Comparison of ENCODE assay signal across 21 cellular contexts in the genomic region with DNA sequence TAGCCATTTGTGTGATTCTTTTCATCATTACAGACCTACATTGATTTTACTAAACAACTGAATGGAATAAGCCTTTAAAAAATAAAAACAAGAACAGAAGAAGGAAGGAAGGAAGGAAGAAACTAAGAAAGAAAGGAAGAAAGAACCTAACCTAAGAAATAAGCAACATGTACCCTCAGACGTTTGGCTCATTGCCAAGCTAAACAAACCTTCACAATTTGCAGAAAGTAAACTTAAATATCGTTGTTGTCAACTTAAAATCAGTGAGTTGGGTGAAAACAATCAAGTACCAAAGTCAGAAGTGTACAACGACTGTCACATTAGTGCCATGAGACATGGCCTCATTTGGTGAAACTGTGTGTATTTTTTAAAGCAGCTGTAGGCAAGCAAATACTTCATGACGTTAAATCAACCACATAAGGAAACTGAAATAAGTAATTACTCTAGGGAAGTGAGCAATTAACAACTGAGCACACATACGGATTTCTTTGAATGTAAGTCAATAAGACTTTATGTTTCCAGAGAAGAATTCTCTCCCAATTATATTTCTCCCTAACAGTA.
DNase-seq lines count a peak whose midpoint lies in the region; ATAC-seq and TF ChIP-seq lines count a peak whose summit lies in the region.
"Had no signal": no experiment of that assay in that cellular context is flagged by ENCODE, and none has a peak within 500 bp of the region (broad histone marks: within the 10 kb centered on the region; RNA-seq: fewer than 3 reads in every experiment).

No MANE protein-coding gene starts in this region.

- H3K9me2 ChIP-seq in PC-3 (replicated peaks; ENCODE audit: low read length) = no peaks in the 10 kb centered on the region

- TF ChIP-seq CTCF in PC-3 (conservative IDR thresholded peaks at IDR 0.05; ENCODE audit: low read depth, low read length) = no peak

- no peaks in the 10 kb centered on the region for H4K20me1 ChIP-seq in PC-3 (ENCODE audit: low read length)

- peak; percentile 31 for ATAC-seq in PC-3
- no peak for ATAC-seq in HG02938 (IDR thresholded peaks at IDR 0.05; ENCODE audit: unreplicated experiment)
- ATAC-seq: activated CD8-positive, alpha-beta memory T cell treated with anti-CD3 and anti-CD28 coated beads, Interleukin-2, amount 10 ng/mL, durations not matched to agents 7 days and 5 days; naive thymus-derived CD8-positive, alpha-beta T cell; sciatic nerve; stimulated activated memory B cell treated with anti-CD40 and anti-IgM and Interleukin-4, amounts not matched to agents 10 μg/mL and 1 μg/mL and 100 μg/mL, for 72 hours; T-cell had no signal

- no peaks in the 10 kb centered on the region for H3K27me3 ChIP-seq in PC-3 (ENCODE audit: low read length)
- H3K27me3 ChIP-seq: ovary had no signal

- H3K4me3 ChIP-seq in PC-3 (ENCODE audit: low read length) = no peak overlapping the region
- H3K4me3 ChIP-seq: ovary, thoracic aorta had no signal

- H3F3A ChIP-seq in PC-3 (ENCODE audit: low read length, unreplicated experiment) = no peaks in the 10 kb centered on the region

- peaks cover 7% of the 10 kb centered on the region; the same call in 1 of the 2 replicates for H3K4me1 ChIP-seq in PC-3 (ENCODE audit: insufficient read depth, low read length)

- no peaks in the 10 kb centered on the region for H3K79me2 ChIP-seq in PC-3 (ENCODE audit: low read length)

- DNase-seq in NCI-H2081 (lab: John Stamatoyannopoulos, UW) (peak; percentile 21 to 39), NCI-H2081 treated with DMSO at 0.1 percent for 48 hours (lab: John Stamatoyannopoulos, UW) (no peak), NCI-H1436 treated with DMSO at 0.1 percent for 48 hours (lab: John Stamatoyannopoulos, UW) (peak; percentile 61), PC-3 (peak; percentile 50), left kidney (ENCODE audit: low read depth, low spot score) (peak; percentile 2), cerebellar nuclear complex (lab: John Stamatoyannopoulos, UW) (no peak)
- no peak for DNase-seq in stimulated activated naive CD4-positive, alpha-beta T cell treated with Interleukin-2 at 50 U/mL for 16 hours (lab: John Stamatoyannopoulos, UW)
- DNase-seq: ACHN; activated CD4-positive, alpha-beta T cell treated with anti-CD3 and anti-CD28 coated beads for 48 hours; activated CD8-positive, alpha-beta memory T cell treated with anti-CD3 and anti-CD28 coated beads, Interleukin-2, amount 10 ng/mL, durations not matched to agents 7 days and 5 days; activated naive CD8-positive, alpha-beta T cell treated with anti-CD3 and anti-CD28 coated beads, Interleukin-2, amount 10 ng/mL, durations not matched to agents 7 days and 5 days; GOT3; kidney glomerular epithelial cell; mesendoderm; naive thymus-derived CD8-positive, alpha-beta T cell; ovary; T-cell had no signal

- no peak overlapping the region for H3K9ac ChIP-seq in PC-3 (ENCODE audit: low read length)

- intact Hi-C loops in PC-3 (cut with micrococcal nuclease) = no loop called here

- BruUV-seq in PC-3 (replicated peaks; lab: Mats Ljungman, UMichigan) = no TSS peak

- no peak overlapping the region for H3K27ac ChIP-seq in PC-3 (ENCODE audit: low read length)
- H3K27ac ChIP-seq: ovary, thoracic aorta had no signal

- no peak overlapping the region for H2AFZ ChIP-seq in PC-3 (ENCODE audit: low read length)

- H3K4me2 ChIP-seq in PC-3 (ENCODE audit: low read length) = no peak overlapping the region

- no peaks in the 10 kb centered on the region for H3K36me3 ChIP-seq in PC-3 (ENCODE audit: low read depth, low read length)
- H3K36me3 ChIP-seq: ovary, thoracic aorta had no signal

- POLR2A ChIA-PET in PC-3 (lab: Charles Lee; ENCODE audit: unreplicated experiment) = no interaction called here

- CTCF ChIA-PET in PC-3 (lab: Charles Lee) = no interaction called here

- H3K9me3 ChIP-seq in PC-3 (ENCODE audit: low read length) = 0 out of 2 replicates have a peak, but pooled peaks cover 7% of the 10 kb centered on the region
- H3K9me3 ChIP-seq: ovary, thoracic aorta had no signal

Comparison
In these comparisons a context has a peak if more than half of its experiments do, and no peak if none do; other contexts are left out.
1. DNase-seq: peak in NCI-H2081 (2 of 2), NCI-H1436 treated with DMSO at 0.1 percent for 48 hours (single experiment), PC-3 (single experiment) and left kidney (single experiment); none in NCI-H2081 treated with DMSO at 0.1 percent for 48 hours (single experiment), stimulated activated naive CD4-positive, alpha-beta T cell treated with Interleukin-2 at 50 U/mL for 16 hours (single experiment) and cerebellar nuclear complex (0 of 2).